ENCODE assay signal across 10 cellular contexts in the genomic region with DNA sequence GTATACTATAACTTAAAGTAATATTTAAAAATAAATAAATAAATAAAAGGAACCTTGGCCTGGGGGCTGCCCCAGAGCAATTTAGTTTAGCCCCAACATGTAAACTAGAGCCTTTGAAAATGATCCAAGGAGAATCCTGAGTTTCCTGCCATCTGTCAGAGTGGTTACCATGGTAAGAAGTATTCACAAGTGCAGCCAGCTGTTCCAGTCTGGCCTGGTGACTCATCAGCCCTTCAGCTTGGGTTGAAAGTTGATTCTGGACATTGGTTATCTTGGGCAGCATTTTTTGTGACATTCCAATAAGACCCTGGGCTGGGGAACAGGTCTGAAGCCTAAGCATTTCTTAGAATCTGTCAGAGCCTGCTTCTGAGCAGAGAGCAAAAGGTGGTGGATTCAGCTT.
DNase-seq lines count a peak whose midpoint lies in the region; ATAC-seq, FAIRE-seq and TF ChIP-seq lines count a peak whose summit lies in the region.
"Had no signal": no experiment of that assay in that cellular context is flagged by ENCODE, and none has a peak within 500 bp of the region (broad histone marks: within the 10 kb centered on the region; RNA-seq: fewer than 3 reads in every experiment).

No MANE protein-coding gene starts in this region.

- no peak for TF ChIP-seq EP300 in transverse colon (IDR thresholded peaks at IDR 0.05; ENCODE audit: low read depth)

- in situ Hi-C loops in transverse colon (cut with MboI; ENCODE audit: low pct_ligation_motif_present in 1 of 4, low pct_unique_long_range_greater_than_20kb in 1 of 4, low sequenced_read_pairs in 3 of 4) (no loop called here), G401 (cut with HindIII; ENCODE audit: low sequenced_read_pairs) (no loop called here)

- FAIRE-seq in bronchial epithelial cell (lab: Jason Lieb, UNC): no peak

- intact Hi-C loops in mucosa of descending colon (cut with DNase I, micrococcal nuclease) (no loop called here), transverse colon (cut with DNase I; ENCODE audit: low total_unique reads) (no loop called here)

- H3K4me1 ChIP-seq in mucosa of descending colon (ENCODE audit: low read depth): no peaks in the 10 kb centered on the region
- H3K4me1 ChIP-seq in transverse colon: no peaks in the 10 kb centered on the region

- DNase-seq in DMS79 treated with DMSO at 0.1 percent for 48 hours (lab: John Stamatoyannopoulos, UW) (peak; percentile 58), NCI-H2196 (lab: John Stamatoyannopoulos, UW; ENCODE audit: unreplicated experiment) (peak; percentile 53), bronchial epithelial cell (ENCODE audit: low read depth) (peak; percentile 55), mucosa of descending colon (peak in 1 of 3 donors; percentile 25), transverse colon (no peak), cortex of kidney (lab: John Stamatoyannopoulos, UW) (no peak), G401 (ENCODE audit: low spot score) (no peak)
- DNase-seq: activated effector memory CD4-positive, alpha-beta T cell treated with anti-CD3 and anti-CD28 coated beads, Interleukin-2, amount 50 U/mL, for 16 hours; stimulated activated CD4-positive, alpha-beta T cell treated with anti-CD3 and anti-CD28 coated beads, Interleukin-4, amount 100 ng/mL, for 4 hours had no signal

- H3K4me3 ChIP-seq in bronchial epithelial cell (ENCODE audit: low read depth, low read length) (no peak overlapping the region), mucosa of descending colon (no peak overlapping the region), transverse colon (no peak overlapping the region)

- H3K36me3 ChIP-seq in bronchial epithelial cell (ENCODE audit: control insufficient read depth, insufficient read depth, low read length) (no peaks in the 10 kb centered on the region), mucosa of descending colon (ENCODE audit: low read depth) (no peaks in the 10 kb centered on the region), transverse colon (no peaks in the 10 kb centered on the region)

- no peak for TF ChIP-seq POLR2A in transverse colon (IDR thresholded peaks at IDR 0.05)

- H3K9me3 ChIP-seq in mucosa of descending colon: no peaks in the 10 kb centered on the region
- no peaks in the 10 kb centered on the region for H3K9me3 ChIP-seq in transverse colon

- no peak for TF ChIP-seq CTCF in bronchial epithelial cell (IDR thresholded peaks at IDR 0.05; ENCODE audit: insufficient read depth, low read length, severe bottlenecking)
- no peak for TF ChIP-seq CTCF in mucosa of descending colon (IDR thresholded peaks at IDR 0.05)
- TF ChIP-seq CTCF in transverse colon (IDR thresholded peaks at IDR 0.05): no peak

- H3K27ac ChIP-seq in transverse colon: no peak overlapping the region

- ATAC-seq in mucosa of descending colon (peak; percentile 43), GM19395 (IDR thresholded peaks at IDR 0.05; ENCODE audit: unreplicated experiment) (no peak)

- H3K27me3 ChIP-seq in bronchial epithelial cell (ENCODE audit: control insufficient read depth, insufficient read depth, low read length): no peaks in the 10 kb centered on the region
- no peaks in the 10 kb centered on the region for H3K27me3 ChIP-seq in transverse colon

Comparison
In these comparisons a context has a peak if more than half of its experiments do, and no peak if none do; other contexts are left out.
1. DNase-seq: peak in DMS79 treated with DMSO at 0.1 percent for 48 hours (single experiment), NCI-H2196 (single experiment) and bronchial epithelial cell (single experiment); none in transverse colon (single experiment), cortex of kidney (single experiment) and G401 (single experiment).